8 cellular contexts compared by ENCODE assay signal in genomic region chr17:65561394-65562205, GRCh38.
A peak's percentile ranks its signal among the peaks of the same experiment; 100 is the strongest.
DNase-seq lines count a peak whose midpoint lies in the region; ATAC-seq and TF ChIP-seq lines count a peak whose summit lies in the region.

A gene with protein sequence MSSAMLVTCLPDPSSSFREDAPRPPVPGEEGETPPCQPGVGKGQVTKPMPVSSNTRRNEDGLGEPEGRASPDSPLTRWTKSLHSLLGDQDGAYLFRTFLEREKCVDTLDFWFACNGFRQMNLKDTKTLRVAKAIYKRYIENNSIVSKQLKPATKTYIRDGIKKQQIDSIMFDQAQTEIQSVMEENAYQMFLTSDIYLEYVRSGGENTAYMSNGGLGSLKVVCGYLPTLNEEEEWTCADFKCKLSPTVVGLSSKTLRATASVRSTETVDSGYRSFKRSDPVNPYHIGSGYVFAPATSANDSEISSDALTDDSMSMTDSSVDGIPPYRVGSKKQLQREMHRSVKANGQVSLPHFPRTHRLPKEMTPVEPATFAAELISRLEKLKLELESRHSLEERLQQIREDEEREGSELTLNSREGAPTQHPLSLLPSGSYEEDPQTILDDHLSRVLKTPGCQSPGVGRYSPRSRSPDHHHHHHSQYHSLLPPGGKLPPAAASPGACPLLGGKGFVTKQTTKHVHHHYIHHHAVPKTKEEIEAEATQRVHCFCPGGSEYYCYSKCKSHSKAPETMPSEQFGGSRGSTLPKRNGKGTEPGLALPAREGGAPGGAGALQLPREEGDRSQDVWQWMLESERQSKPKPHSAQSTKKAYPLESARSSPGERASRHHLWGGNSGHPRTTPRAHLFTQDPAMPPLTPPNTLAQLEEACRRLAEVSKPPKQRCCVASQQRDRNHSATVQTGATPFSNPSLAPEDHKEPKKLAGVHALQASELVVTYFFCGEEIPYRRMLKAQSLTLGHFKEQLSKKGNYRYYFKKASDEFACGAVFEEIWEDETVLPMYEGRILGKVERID (minus strand): TSS chr17:65561648. CDS start chr17:65558620, 3,028 bp downstream.

- H3K27me3 ChIP-seq in WERI-Rb-1 (ENCODE audit: insufficient read depth, low read depth, severe bottlenecking): no peaks in the 10 kb centered on the region

- no peaks in the 10 kb centered on the region for H3K9me3 ChIP-seq in WERI-Rb-1 (ENCODE audit: severe bottlenecking)

- ATAC-seq in GM18498 (IDR thresholded peaks at IDR 0.05; ENCODE audit: unreplicated experiment) (peak; percentile 86), HG02938 (IDR thresholded peaks at IDR 0.05; ENCODE audit: unreplicated experiment) (peak; percentile 72)

- in situ Hi-C loops in T47D (cut with HindIII; ENCODE audit: low pct_unique_long_range_greater_than_20kb, low sequenced_read_pairs): no loop called here

- no peak for TF ChIP-seq CTCF in WERI-Rb-1 (IDR thresholded peaks at IDR 0.05; ENCODE audit: low read depth, low read length)

- H3K4me3 ChIP-seq in WERI-Rb-1 (ENCODE audit: low read depth, low read length) (peak within 1 kb of the TSS; percentile 72), skin epidermis (peak within 1 kb of the TSS in 4 of 7 experiments; percentile 65 to 81 (median 74))

- DNase-seq in NCI-H187 treated with DMSO at 0.1 percent for 48 hours (lab: John Stamatoyannopoulos, UW) (peak; percentile 32), WERI-Rb-1 (peak; percentile 95), T47D (ENCODE audit: low read depth in 1 of 2, low spot score in 1 of 2) (peak; percentile 86 to 99), iPS-NIHi11 (ENCODE audit: low spot score) (peak; percentile 96), NK-92 (lab: John Stamatoyannopoulos, UW; ENCODE audit: unreplicated experiment) (no peak)

- peaks cover 19% of the 10 kb centered on the region for H3K36me3 ChIP-seq in WERI-Rb-1

- H3K27ac ChIP-seq in WERI-Rb-1 (peak within 1 kb of the TSS; percentile 99), skin epidermis (peak within 1 kb of the TSS in 20 of 21 experiments; percentile 85 to 99 (median 96))
